1 cellular context compared by ENCODE assay signal in the genomic region with DNA sequence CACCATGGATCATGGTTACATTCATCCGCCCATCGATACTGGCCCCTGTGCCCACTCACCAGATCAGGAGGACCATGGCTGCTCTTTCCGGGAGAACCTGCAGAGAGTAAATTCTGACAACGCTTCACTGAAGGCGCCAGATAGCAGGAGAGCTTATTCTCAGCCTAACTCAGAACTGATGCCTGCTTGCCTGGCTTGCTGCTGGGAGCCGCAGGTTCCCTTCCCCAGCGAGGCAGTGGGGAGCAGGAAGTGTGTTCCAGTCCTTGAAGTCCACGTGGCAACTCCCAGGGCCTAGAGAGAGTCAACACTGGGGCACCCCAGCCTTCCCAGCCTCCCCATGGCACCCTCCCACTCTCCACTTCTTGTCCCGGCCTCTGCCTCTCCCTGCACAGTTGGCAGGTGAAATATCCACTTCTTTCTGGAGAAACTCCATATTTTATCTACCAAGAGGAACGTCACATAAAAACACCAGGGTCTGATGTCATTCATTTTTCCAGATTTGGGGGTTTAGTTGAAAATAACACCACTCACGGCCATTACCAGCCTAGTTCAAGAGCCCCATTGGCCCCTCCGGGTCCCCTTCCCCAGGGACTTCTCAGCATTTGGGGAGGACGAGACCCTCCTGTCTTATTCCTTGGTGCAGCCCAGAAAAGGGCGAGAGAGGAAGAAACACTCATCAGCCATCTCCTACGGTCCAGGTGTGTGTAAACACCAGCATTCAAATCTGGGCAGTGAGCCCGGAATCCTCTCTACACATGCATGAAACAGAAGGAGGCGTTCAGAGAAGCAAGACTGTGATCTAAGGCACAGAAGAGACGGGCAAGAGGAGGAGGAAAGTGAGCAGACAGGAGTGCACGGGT.
TF ChIP-seq lines count a peak whose summit lies in the region.

No MANE protein-coding gene starts in this region.

TF ChIP-seq in K562, 482 proteins besides CTCF, POLR2A, EP300 and RAD21 (continued from another document):
- TF ChIP-seq RBM34 (IDR thresholded peaks at IDR 0.05; ENCODE audit: borderline replicate concordance, insufficient read depth, low read length) (no peak), L3MBTL2 (IDR thresholded peaks at IDR 0.05) (peak; percentile 41; the same call in 1 of the 2 replicates), SP2 (IDR thresholded peaks at IDR 0.05; ENCODE audit: extremely low read depth, low read depth, low read length, poor library complexity, severe bottlenecking) (no peak), PPARD (CRISPR knock-in tag; IDR thresholded peaks at IDR 0.05) (no peak), COPS2 (conservative IDR thresholded peaks at IDR 0.05) (no peak), ZKSCAN1 (IDR thresholded peaks at IDR 0.05; ENCODE audit: low read depth, low read length) (no peak), NFIC (IDR thresholded peaks at IDR 0.05) (0 out of 2 replicates have a peak, but pooled peaks have one; percentile 10)
